In genomic region chr22:50523806-50524663, GRCh38 we compare ENCODE assay signal across 8 cellular contexts. TPM values are rescaled to one million over a fixed set of nuclear protein-coding genes. Genes with fewer than 3 reads are reported as not detected.
DNase-seq lines count a peak whose midpoint lies in the region; ATAC-seq and TF ChIP-seq lines count a peak whose summit lies in the region.

No MANE protein-coding gene starts in this region.

- no peak for DNase-seq in activated T-cell treated with anti-CD3 and anti-CD28 coated beads, Interleukin-2, amount 50 U/mL, for 24 hours
- no peak for DNase-seq in activated T-cell treated with anti-CD3 and anti-CD28 coated beads for 4 hours
- DNase-seq in activated CD8-positive, alpha-beta T cell treated with anti-CD3 and anti-CD28 coated beads, Interleukin-2, amount 10 ng/mL, durations not matched to agents 7 days and 5 days = no peak
- DNase-seq in islet precursor cell = peak; percentile 70
- DNase-seq in tibial artery = no peak
- no peak for DNase-seq in activated CD8-positive, alpha-beta memory T cell treated with anti-CD3 and anti-CD28 coated beads, Interleukin-2, amount 50 U/mL, for 48 hours
- DNase-seq in GDM1 (lab: John Stamatoyannopoulos, UW) = no peak

- H3K36me3 Mint-ChIP-seq in activated T-cell treated with anti-CD3 and anti-CD28 coated beads, Interleukin-2, amount 50 U/mL, for 24 hours (ENCODE audit: low read depth) = peaks cover 78% of the 10 kb centered on the region
- H3K36me3 Mint-ChIP-seq in activated CD8-positive, alpha-beta T cell treated with anti-CD3 and anti-CD28 coated beads, Interleukin-2, amount 10 ng/mL, durations not matched to agents 7 days and 5 days (ENCODE audit: low read depth) = peaks cover 49% of the 10 kb centered on the region

- no peaks in the 10 kb centered on the region for H3K27me3 Mint-ChIP-seq in activated T-cell treated with anti-CD3 and anti-CD28 coated beads, Interleukin-2, amount 50 U/mL, for 24 hours
- H3K27me3 Mint-ChIP-seq in activated CD8-positive, alpha-beta T cell treated with anti-CD3 and anti-CD28 coated beads, Interleukin-2, amount 10 ng/mL, durations not matched to agents 7 days and 5 days (ENCODE audit: low read depth) = no peaks in the 10 kb centered on the region

- peaks cover 26 to 52% (median 36%) of the 10 kb centered on the region in 3 donors for H3K36me3 ChIP-seq in tibial artery

- H3K9me3 Mint-ChIP-seq in activated T-cell treated with anti-CD3 and anti-CD28 coated beads, Interleukin-2, amount 50 U/mL, for 24 hours = no peaks in the 10 kb centered on the region
- no peaks in the 10 kb centered on the region for H3K9me3 Mint-ChIP-seq in activated CD8-positive, alpha-beta T cell treated with anti-CD3 and anti-CD28 coated beads, Interleukin-2, amount 10 ng/mL, durations not matched to agents 7 days and 5 days (ENCODE audit: insufficient read depth)

- no peak for ATAC-seq in activated CD8-positive, alpha-beta T cell treated with anti-CD3 and anti-CD28 coated beads, Interleukin-2, amount 10 ng/mL, durations not matched to agents 7 days and 5 days
- no peak for ATAC-seq in HG02642 (IDR thresholded peaks at IDR 0.05; ENCODE audit: poor library complexity, unreplicated experiment)

- intact Hi-C loops in tibial artery (cut with DNase I; ENCODE audit: low total_unique reads) = loop anchor here (2.0 kb wide), 1 partner anchor 15 kb away; the partner anchor contains the start of gene NCAPH2

- CTCF ChIA-PET in activated CD8-positive, alpha-beta T cell treated with anti-CD3 and anti-CD28 coated beads, Interleukin-2, amount 10 ng/mL, durations not matched to agents 7 days and 5 days (lab: Charles Lee) = interaction anchor here (1.9 to 6.5 kb wide), 10 partner anchors 10 to 104 kb away, joined by 11 to 116 read pairs (median 38); partner anchors contain the start of genes ARSA, LMF2, NCAPH2 and SBF1

- H3K27me3 ChIP-seq in tibial artery = peaks cover 0 to 1% of the 10 kb centered on the region in 2 donors

- peak overlapping the region; percentile 93 for H3K27ac Mint-ChIP-seq in activated T-cell treated with anti-CD3 and anti-CD28 coated beads, Interleukin-2, amount 50 U/mL, for 24 hours
- peak overlapping the region; percentile 95 for H3K27ac Mint-ChIP-seq in activated CD8-positive, alpha-beta T cell treated with anti-CD3 and anti-CD28 coated beads, Interleukin-2, amount 10 ng/mL, durations not matched to agents 7 days and 5 days

- POLR2A ChIA-PET in activated CD8-positive, alpha-beta T cell treated with anti-CD3 and anti-CD28 coated beads, Interleukin-2, amount 10 ng/mL, durations not matched to agents 7 days and 5 days (lab: Charles Lee) = interaction anchor here (1.3 to 8.7 kb wide), 14 partner anchors 9 to 251 kb away, joined by 3 to 335 read pairs (median 18); partner anchors contain the start of genes ARSA, CHKB, CPT1B and KLHDC7B

- H3K9me3 ChIP-seq in tibial artery = no peaks in the 10 kb centered on the region

- peak overlapping the region; percentile 65 to 77 for H3K4me3 ChIP-seq in tibial artery

- H3K4me1 Mint-ChIP-seq in activated T-cell treated with anti-CD3 and anti-CD28 coated beads, Interleukin-2, amount 50 U/mL, for 24 hours (ENCODE audit: low read depth) = peaks cover 38% of the 10 kb centered on the region
- peaks cover 42% of the 10 kb centered on the region for H3K4me1 Mint-ChIP-seq in activated CD8-positive, alpha-beta T cell treated with anti-CD3 and anti-CD28 coated beads, Interleukin-2, amount 10 ng/mL, durations not matched to agents 7 days and 5 days (ENCODE audit: low read depth)

- H3K4me1 ChIP-seq in tibial artery = peaks cover 0 to 29% (median 19%) of the 10 kb centered on the region in 4 donors

- H3K4me3 Mint-ChIP-seq in activated T-cell treated with anti-CD3 and anti-CD28 coated beads, Interleukin-2, amount 50 U/mL, for 24 hours = peak overlapping the region; percentile 92
- peak overlapping the region; percentile 97 for H3K4me3 Mint-ChIP-seq in activated CD8-positive, alpha-beta T cell treated with anti-CD3 and anti-CD28 coated beads, Interleukin-2, amount 10 ng/mL, durations not matched to agents 7 days and 5 days

- H3K27ac ChIP-seq in tibial artery = no peak overlapping the region

- no peak for TF ChIP-seq CTCF in tibial artery (IDR thresholded peaks at IDR 0.05)

RNA-seq across cellular contexts. Expression of gene SCO2, which starts 1.4 kb away (rescaled TPM):
- total RNA-seq in activated CD8-positive, alpha-beta T cell treated with anti-CD3 and anti-CD28 coated beads, Interleukin-2, amount 10 ng/mL, durations not matched to agents 7 days and 5 days = 10 to 100 TPM; 11.7 to 13.9 TPM

RNA-seq across cellular contexts. Expression of gene TYMP, which starts 5.8 kb away (rescaled TPM):
- total RNA-seq in activated CD8-positive, alpha-beta T cell treated with anti-CD3 and anti-CD28 coated beads, Interleukin-2, amount 10 ng/mL, durations not matched to agents 7 days and 5 days = 10 to 100 TPM; 71.8 to 76.6 TPM

RNA-seq across cellular contexts. Expression of gene NCAPH2, which starts 16.0 kb away (rescaled TPM):
- total RNA-seq in activated CD8-positive, alpha-beta T cell treated with anti-CD3 and anti-CD28 coated beads, Interleukin-2, amount 10 ng/mL, durations not matched to agents 7 days and 5 days = 100 to 1,000 TPM; 146 to 150 TPM

RNA-seq across cellular contexts. Expression of gene LMF2, which starts 16.5 kb away (rescaled TPM):
- 100 to 1,000 TPM; 119 to 132 TPM for total RNA-seq in activated CD8-positive, alpha-beta T cell treated with anti-CD3 and anti-CD28 coated beads, Interleukin-2, amount 10 ng/mL, durations not matched to agents 7 days and 5 days

RNA-seq across cellular contexts. Expression of gene KLHDC7B, which starts 21.7 kb away (rescaled TPM):
- 10 to 100 TPM; 10.6 to 12.0 TPM for total RNA-seq in activated CD8-positive, alpha-beta T cell treated with anti-CD3 and anti-CD28 coated beads, Interleukin-2, amount 10 ng/mL, durations not matched to agents 7 days and 5 days
